In genomic region chr12:46372131-46372851, GRCh38 we compare ENCODE assay signal across 8 cellular contexts. TPM values are rescaled to one million over a fixed set of nuclear protein-coding genes. Genes with fewer than 3 reads are reported as not detected.
DNase-seq lines count a peak whose midpoint lies in the region; ATAC-seq and TF ChIP-seq lines count a peak whose summit lies in the region.

Gene SLC38A2 (minus strand): TSS chr12:46372773. CDS start chr12:46371293, 1,480 bp downstream.

- no peaks in the 10 kb centered on the region for H3K27me3 ChIP-seq in left lung

- H3K27ac ChIP-seq in left lung: peak within 1 kb of the TSS; percentile 98 to 99

- H3K4me3 ChIP-seq in left lung: peak within 1 kb of the TSS; percentile 88

- H3K4me1 ChIP-seq in left lung: peaks cover 28 to 43% of the 10 kb centered on the region in 2 donors

- DNase-seq in Ammon's horn (ENCODE audit: low spot score) (peak; percentile 97), NCI-H526 (lab: John Stamatoyannopoulos, UW) (peak; percentile 62 to 96), dedifferentiated amniotic fluid mesenchymal stem cell (ENCODE audit: extremely low spot score) (peak; percentile 91), left lung (peak; percentile 99 to 100)
- DNase-seq in activated CD4-positive, alpha-beta T cell treated with anti-CD3 and anti-CD28 coated beads, Interleukin-2, amount 50 U/mL, for 24 hours (ENCODE audit: low read depth in 1 of 2, low spot score in 1 of 2): peak; percentile 93 to 94
- peak; percentile 97 for DNase-seq in stimulated activated CD4-positive, alpha-beta T cell treated with anti-CD3 and anti-CD28 coated beads, Interleukin-4, amount 100 ng/mL, for 1 hour

- ATAC-seq in GM19025 (IDR thresholded peaks at IDR 0.05; ENCODE audit: low read depth, unreplicated experiment) (peak; percentile 83), HG03280 (IDR thresholded peaks at IDR 0.05; ENCODE audit: unreplicated experiment) (peak; percentile 91), left lung (peak; percentile 52)

- TF ChIP-seq CTCF in left lung (IDR thresholded peaks at IDR 0.05): no peak

- no peaks in the 10 kb centered on the region for H3K9me3 ChIP-seq in left lung

- intact Hi-C loops in left lung (cut with DNase I): no loop called here

- H3K36me3 ChIP-seq in left lung: peaks cover 11 to 38% of the 10 kb centered on the region in 2 donors

RNA-seq across cellular contexts. Expression of gene SLC38A2, which starts in this region (rescaled TPM):
- total RNA-seq in left lung: 100 to 1,000 TPM; 209 to 270 TPM

Comparison
In these comparisons a context has a peak if more than half of its experiments do, and no peak if none do; other contexts are left out.
1. Peak in every context shown above with its lines: DNase-seq, ATAC-seq, H3K4me3 ChIP-seq and H3K27ac ChIP-seq.